8 cellular contexts compared by ENCODE assay signal in the genomic region with DNA sequence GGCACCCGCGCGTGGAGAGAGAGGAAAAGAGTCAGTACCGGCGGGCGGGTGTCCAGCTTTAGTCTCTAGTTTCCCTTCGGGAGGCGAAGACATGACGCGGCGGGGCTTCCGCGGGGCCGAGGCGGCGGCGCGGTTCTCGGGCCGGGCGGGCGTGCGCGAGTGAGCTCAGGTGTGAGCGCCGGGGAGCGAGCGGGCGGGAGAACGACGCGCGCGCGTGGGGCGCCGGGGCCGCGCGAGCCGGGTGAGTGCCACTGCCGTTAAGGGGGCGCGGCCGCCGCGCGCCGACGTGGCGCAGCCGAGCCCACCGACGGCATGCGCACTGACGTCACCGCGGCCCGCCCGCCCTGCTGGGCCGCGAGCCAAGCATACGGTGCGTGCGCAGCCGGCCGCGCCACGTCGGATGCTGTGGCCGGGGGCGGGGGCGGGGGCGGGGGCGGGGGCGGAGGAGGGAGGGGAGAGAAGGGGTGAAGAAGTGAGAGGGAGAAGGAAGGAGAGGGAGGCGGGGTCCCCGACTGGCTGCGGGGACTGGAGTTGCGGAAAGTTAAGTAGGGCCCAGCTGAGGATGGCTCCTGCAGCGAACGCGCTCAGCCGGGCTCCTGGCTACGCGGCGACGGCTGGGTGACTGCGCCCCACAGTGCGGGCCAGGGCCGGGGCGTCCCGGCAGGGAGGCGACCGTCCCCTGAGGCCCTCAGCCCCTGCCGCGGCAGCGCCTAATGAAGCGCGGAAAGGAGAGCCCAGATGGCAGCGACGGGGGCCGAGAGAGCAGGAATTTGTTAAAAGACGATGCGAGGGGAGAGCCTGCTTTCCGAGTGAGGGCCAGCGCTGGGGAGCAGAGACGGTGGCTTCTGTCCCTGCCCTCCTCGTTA.
DNase-seq lines count a peak whose midpoint lies in the region; ATAC-seq lines count a peak whose summit lies in the region.

A gene with protein sequence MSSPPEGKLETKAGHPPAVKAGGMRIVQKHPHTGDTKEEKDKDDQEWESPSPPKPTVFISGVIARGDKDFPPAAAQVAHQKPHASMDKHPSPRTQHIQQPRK (minus strand): TSS at position 259 of the 866 bp plus-strand sequence. CDS start 166 bp downstream, at position 93.

- H3K4me1 Mint-ChIP-seq in central memory CD8-positive, alpha-beta T cell, result peaks cover 27% of the 10 kb centered on the region

- peak within 1 kb of the TSS; percentile 83 for H3K4me3 Mint-ChIP-seq in central memory CD8-positive, alpha-beta T cell

- ATAC-seq in GM18907 (IDR thresholded peaks at IDR 0.05; ENCODE audit: unreplicated experiment), result peak; percentile 79
- ATAC-seq in HG03139 (IDR thresholded peaks at IDR 0.05; ENCODE audit: unreplicated experiment), result peak; percentile 68
- peak; percentile 85 to 88 for ATAC-seq in activated CD4-positive, CD25-positive, alpha-beta regulatory T cell treated with anti-CD3 and anti-CD28 coated beads, Interleukin-2, amount 50 U/mL, for 24 hours
- ATAC-seq in central memory CD8-positive, alpha-beta T cell (replicated peaks; ENCODE audit: extremely low read depth, poor library complexity, severe bottlenecking), result peak; percentile 91

- peak within 1 kb of the TSS; percentile 67 for H3K27ac Mint-ChIP-seq in central memory CD8-positive, alpha-beta T cell (ENCODE audit: low read depth)

- H3K36me3 Mint-ChIP-seq in central memory CD8-positive, alpha-beta T cell (ENCODE audit: insufficient read depth), result peaks cover 10% of the 10 kb centered on the region

- H3K9me3 Mint-ChIP-seq in central memory CD8-positive, alpha-beta T cell, result no peaks in the 10 kb centered on the region

- DNase-seq in AG08395 (ENCODE audit: low spot score) (peak; percentile 94), NCI-H345 (lab: John Stamatoyannopoulos, UW) (peak; percentile 91), islet precursor cell (peak; percentile 93)
- peak; percentile 82 to 83 for DNase-seq in central memory CD8-positive, alpha-beta T cell (ENCODE audit: low spot score in 2 of 2)
- peak; percentile 68 to 81 (median 71) for DNase-seq in stimulated activated CD4-positive, alpha-beta T cell treated with anti-CD3 and anti-CD28 coated beads, Interleukin-12 subunit alpha, Interleukin-12 subunit beta, amount 100 ng/mL, for 48 hours (ENCODE audit: low read depth in 2 of 3, low spot score in 1 of 3)

- H3K27me3 Mint-ChIP-seq in central memory CD8-positive, alpha-beta T cell, result peaks cover 10% of the 10 kb centered on the region

Comparison
In these comparisons a context has a peak if more than half of its experiments do, and no peak if none do; other contexts are left out.
1. Peak in every context shown above with its lines: DNase-seq and ATAC-seq.